ENCODE assay signal across 10 cellular contexts in genomic region chr12:1488908-1489381, GRCh38.
DNase-seq lines count a peak whose midpoint lies in the region; ATAC-seq and TF ChIP-seq lines count a peak whose summit lies in the region.
"Had no signal": no experiment of that assay in that cellular context is flagged by ENCODE, and none has a peak within 500 bp of the region (broad histone marks: within the 10 kb centered on the region; RNA-seq: fewer than 3 reads in every experiment).

No MANE protein-coding gene starts in this region.

- peaks cover 11 to 31% (median 12%) of the 10 kb centered on the region in 4 donors for H3K4me1 Mint-ChIP-seq in CD4-positive, CD25-positive, alpha-beta regulatory T cell

- no peaks in the 10 kb centered on the region for H3K27me3 ChIP-seq in CD4-positive, CD25-positive, alpha-beta regulatory T cell (ENCODE audit: control insufficient read depth, insufficient read depth, low read length)
- no peaks in the 10 kb centered on the region for H3K27me3 ChIP-seq in adipocyte (replicated peaks; ENCODE audit: control insufficient read depth, insufficient read depth, low read length)
- no peaks in the 10 kb centered on the region for H3K27me3 ChIP-seq in spleen (replicated peaks in 1 of 7)

- TF ChIP-seq CTCF in OCI-LY7 (conservative IDR thresholded peaks at IDR 0.05; ENCODE audit: low read length) (no peak), spleen (IDR thresholded peaks at IDR 0.05 in 8 of 11, conservative IDR thresholded peaks at IDR 0.05 in 3 of 11) (no peak)

- H2AFZ ChIP-seq in OCI-LY7 (ENCODE audit: low read length): no peak overlapping the region

- no TSS peak for BruUV-seq in OCI-LY7 (replicated peaks; lab: Mats Ljungman, UMichigan)

- TF ChIP-seq POLR2A in spleen (IDR thresholded peaks at IDR 0.05): no peak

- H3K36me3 Mint-ChIP-seq in CD4-positive, CD25-positive, alpha-beta regulatory T cell: peaks cover 28% of the 10 kb centered on the region

- no peak overlapping the region for H3K27ac ChIP-seq in CD4-positive, CD25-positive, alpha-beta regulatory T cell (ENCODE audit: insufficient read depth, low read length, poor library complexity, severe bottlenecking)
- H3K27ac ChIP-seq in mesodermal cell (ENCODE audit: low read depth, low read length, severe bottlenecking) (peak overlapping the region; percentile 81), OCI-LY7 (ENCODE audit: low read depth, low read length, poor library complexity, severe bottlenecking) (no peak overlapping the region), spleen (peak overlapping the region in 3 of 8 donors; percentile 1 to 8 (median 6))

- H3K36me3 ChIP-seq in CD4-positive, CD25-positive, alpha-beta regulatory T cell (ENCODE audit: control insufficient read depth, insufficient read depth, low read length): peaks cover 17% of the 10 kb centered on the region
- H3K36me3 ChIP-seq in adipocyte (ENCODE audit: control insufficient read depth, insufficient read depth, low read length, severe bottlenecking): peaks cover 31% of the 10 kb centered on the region
- H3K36me3 ChIP-seq in mesodermal cell (ENCODE audit: control insufficient read depth, insufficient read depth, low read length): peaks cover 17% of the 10 kb centered on the region
- H3K36me3 ChIP-seq in OCI-LY7 (ENCODE audit: insufficient read depth, low read length): peaks cover 23% of the 10 kb centered on the region; the same call in 1 of the 2 replicates
- H3K36me3 ChIP-seq in spleen: peaks cover 0 to 48% (median 15%) of the 10 kb centered on the region in 6 donors

- H3K9ac ChIP-seq in adipocyte (ENCODE audit: low read length): no peak overlapping the region

- WGBS in mesodermal cell (ENCODE audit: insufficient coverage in 2 of 2), 2 experiments: 68 to 72% methylated on average over 12 to 13 of the region's 13 CpGs
- WGBS in spleen, 5 donors: 47 to 53% (median 49%) methylated on average over 13 of the region's 13 CpGs

- no peak overlapping the region for H3K4me3 ChIP-seq in CD4-positive, CD25-positive, alpha-beta regulatory T cell (ENCODE audit: low read depth, low read length)
- no peak overlapping the region for H3K4me3 ChIP-seq in Jurkat, Clone E6-1 (ENCODE audit: low read length)
- H3K4me3 ChIP-seq in adipocyte (ENCODE audit: low read length): no peak overlapping the region
- no peak overlapping the region for H3K4me3 ChIP-seq in mesodermal cell (ENCODE audit: extremely low read depth, insufficient read depth, low read length, poor library complexity, severe bottlenecking)
- H3K4me3 ChIP-seq in OCI-LY7 (ENCODE audit: low read depth, low read length, poor library complexity, severe bottlenecking): no peak overlapping the region
- no peak overlapping the region for H3K4me3 ChIP-seq in spleen

- no peaks in the 10 kb centered on the region for H4K20me1 ChIP-seq in OCI-LY7 (ENCODE audit: insufficient read depth, low read length)

- H3K4me2 ChIP-seq in OCI-LY7 (ENCODE audit: low read length): no peak overlapping the region

- H3K27me3 Mint-ChIP-seq in CD4-positive, CD25-positive, alpha-beta regulatory T cell: no peaks in the 10 kb centered on the region

- CTCF ChIA-PET in OCI-LY7 (lab: Charles Lee; ENCODE audit: unreplicated experiment): no interaction called here

- H3K9me3 ChIP-seq in CD4-positive, CD25-positive, alpha-beta regulatory T cell (ENCODE audit: control insufficient read depth in 2 of 2, low read length in 2 of 2): no peaks in the 10 kb centered on the region
- H3K9me3 ChIP-seq in adipocyte (ENCODE audit: control insufficient read depth, low read length) (no peaks in the 10 kb centered on the region), mesodermal cell (ENCODE audit: control insufficient read depth, low read length) (no peaks in the 10 kb centered on the region), OCI-LY7 (ENCODE audit: low read length) (no peaks in the 10 kb centered on the region), spleen (no peaks in the 10 kb centered on the region)

- DNase-seq in CD4-positive, CD25-positive, alpha-beta regulatory T cell: peak in 2 of 3 donors; percentile 41 to 66
- peak; percentile 56 for DNase-seq in Jurkat, Clone E6-1 (ENCODE audit: low read depth, low spot score)
- peak; percentile 54 for DNase-seq in adipocyte (ENCODE audit: low read depth)
- no peak for DNase-seq in OCI-LY7 (ENCODE audit: low spot score)
- no peak for DNase-seq in spleen
- DNase-seq: GF-D8, NCI-H748 treated with DMSO at 0.1 percent for 48 hours had no signal

- H3K79me2 ChIP-seq in OCI-LY7 (ENCODE audit: insufficient read depth, low read depth, low read length): no peaks in the 10 kb centered on the region

- peak; percentile 70 to 74 for ATAC-seq in CD4-positive, CD25-positive, alpha-beta regulatory T cell (ENCODE audit: low read depth in 2 of 2)
- no peak for ATAC-seq in HG02884 (IDR thresholded peaks at IDR 0.05; ENCODE audit: unreplicated experiment)
- no peak for ATAC-seq in GM18511 (IDR thresholded peaks at IDR 0.05; ENCODE audit: unreplicated experiment)

- peak overlapping the region in 2 of 4 donors; percentile 65 to 73 for H3K4me3 Mint-ChIP-seq in CD4-positive, CD25-positive, alpha-beta regulatory T cell

- intact Hi-C loops in OCI-LY7 (cut with micrococcal nuclease; ENCODE audit: unreplicated experiment): no loop called here
- intact Hi-C loops in spleen (cut with DNase I; ENCODE audit: low total_unique reads): no loop called here

- H3K4me1 ChIP-seq in CD4-positive, CD25-positive, alpha-beta regulatory T cell (ENCODE audit: control insufficient read depth, insufficient read depth, low read length, poor library complexity, severe bottlenecking): peaks cover 11% of the 10 kb centered on the region
- H3K4me1 ChIP-seq in adipocyte (ENCODE audit: control insufficient read depth, insufficient read depth, low read length): no peaks in the 10 kb centered on the region
- H3K4me1 ChIP-seq in mesodermal cell (ENCODE audit: control insufficient read depth, insufficient read depth, low read length, poor library complexity, severe bottlenecking): peaks cover 16% of the 10 kb centered on the region
- no peaks in the 10 kb centered on the region for H3K4me1 ChIP-seq in OCI-LY7 (ENCODE audit: insufficient read depth, low read length, poor library complexity, severe bottlenecking)
- peaks cover 0 to 11% (median 3%) of the 10 kb centered on the region in 6 donors for H3K4me1 ChIP-seq in spleen

- H3K9me2 ChIP-seq in OCI-LY7 (ENCODE audit: insufficient read depth, low read length): no peaks in the 10 kb centered on the region

- POLR2A ChIA-PET in OCI-LY7 (lab: Charles Lee): interaction anchor here (0.8 to 1.2 kb wide), 2 partner anchors 119 to 371 kb away, joined by 3 to 5 read pairs; no protein-coding TSS in a partner anchor

- peaks cover 0 to 2% (median 0%) of the 10 kb centered on the region in 7 donors for H3K9me3 Mint-ChIP-seq in CD4-positive, CD25-positive, alpha-beta regulatory T cell

- peak overlapping the region; percentile 92 to 96 (median 92) for H3K27ac Mint-ChIP-seq in CD4-positive, CD25-positive, alpha-beta regulatory T cell

Comparison
In these comparisons a context has a peak if more than half of its experiments do, and no peak if none do; other contexts are left out.
1. ATAC-seq: peak in CD4-positive, CD25-positive, alpha-beta regulatory T cell (2 of 2); none in HG02884 (single experiment) and GM18511 (single experiment).
2. DNase-seq: peak in CD4-positive, CD25-positive, alpha-beta regulatory T cell (2 of 3), Jurkat, Clone E6-1 (single experiment) and adipocyte (single experiment); none in OCI-LY7 (single experiment) and spleen (single experiment).